22 cellular contexts compared by ENCODE assay signal in the genomic region with DNA sequence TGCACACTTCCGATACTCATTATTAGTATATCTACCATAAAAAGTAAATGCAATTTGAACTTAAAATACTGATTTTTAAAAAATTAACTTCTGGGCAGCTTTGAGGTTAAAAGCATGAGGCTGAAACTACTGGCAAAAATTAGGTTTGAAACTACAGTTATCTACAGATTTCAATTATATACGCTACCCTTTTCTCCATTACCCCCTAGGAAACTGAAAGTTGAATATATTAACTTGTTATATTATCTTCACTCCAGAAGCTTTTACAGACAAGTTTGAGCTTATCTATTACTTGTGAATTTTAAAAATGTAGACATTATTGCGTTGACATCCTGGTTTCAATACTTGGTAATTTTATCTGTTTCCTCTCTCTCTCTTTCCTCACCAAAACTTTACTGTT.
DNase-seq lines count a peak whose midpoint lies in the region; ATAC-seq, FAIRE-seq and TF ChIP-seq lines count a peak whose summit lies in the region.
"Had no signal": no experiment of that assay in that cellular context is flagged by ENCODE, and none has a peak within 500 bp of the region (broad histone marks: within the 10 kb centered on the region; RNA-seq: fewer than 3 reads in every experiment).

No MANE protein-coding gene starts in this region.

- no peak for FAIRE-seq in pancreas (lab: Jason Lieb, UNC)
- FAIRE-seq: GM12892 had no signal

- in situ Hi-C loops in mammary epithelial cell (cut with MboI; ENCODE audit: low sequenced_read_pairs in 2 of 2) = loop anchor here in 1 of 2 donors (10.0 kb wide), 1 partner anchor 205 kb away; no protein-coding TSS in a partner anchor

- H3K9me3 ChIP-seq in mammary epithelial cell (replicated peaks; ENCODE audit: insufficient read depth, low read length) (no peaks in the 10 kb centered on the region), smooth muscle cell (replicated peaks; ENCODE audit: low read depth) (no peaks in the 10 kb centered on the region), pancreas (no peaks in the 10 kb centered on the region)
- H3K9me3 ChIP-seq: BLaER1 treated with 17β-estradiol and CSF1 and Interleukin-3, amounts not matched to agents 10 nM and 100 nM had no signal

- dilution Hi-C loops in mammary epithelial cell (cut with HindIII; ENCODE audit: low sequenced_read_pairs) = no loop called here

- BruUV-seq in MCF 10A (replicated peaks; lab: Mats Ljungman, UMichigan) = no TSS peak
- BruUV-seq in mammary epithelial cell (replicated peaks; lab: Mats Ljungman, UMichigan) = no TSS peak

- CTCF ChIA-PET in MCF 10A (lab: Yijun Ruan, JAX) = interaction anchor here (0.6 to 1.1 kb wide), 3 partner anchors 181 to 429 kb away, joined by 3 to 6 read pairs (median 3); no protein-coding TSS in a partner anchor
- CTCF ChIA-PET in mammary epithelial cell (lab: Charles Lee; ENCODE audit: low non-redundant PET) = no interaction called here

- H3K36me3 ChIP-seq in mammary epithelial cell (ENCODE audit: insufficient read depth, low read length) = no peaks in the 10 kb centered on the region
- no peaks in the 10 kb centered on the region for H3K36me3 ChIP-seq in KMS-11 (ENCODE audit: insufficient read depth)
- no peaks in the 10 kb centered on the region for H3K36me3 ChIP-seq in smooth muscle cell (ENCODE audit: low read depth)
- no peaks in the 10 kb centered on the region for H3K36me3 ChIP-seq in pancreas
- H3K36me3 ChIP-seq: BLaER1 treated with 17β-estradiol and CSF1 and Interleukin-3, amounts not matched to agents 10 nM and 100 nM had no signal

- peak overlapping the region; percentile 57 for H3K27ac Mint-ChIP-seq in MCF 10A (ENCODE audit: low read depth, unreplicated experiment)
- H3K27ac Mint-ChIP-seq: CD8-positive, alpha-beta T cell had no signal

- intact Hi-C loops in MCF 10A (cut with micrococcal nuclease) = no loop called here
- intact Hi-C loops in mammary epithelial cell (cut with micrococcal nuclease) = no loop called here
- intact Hi-C loops in pancreas (cut with DNase I) = no loop called here

- H3K27ac ChIP-seq in mammary epithelial cell (ENCODE audit: insufficient read depth, low read depth, low read length) (no peak overlapping the region), KMS-11 (no peak overlapping the region), smooth muscle cell (ENCODE audit: low read depth) (no peak overlapping the region), pancreas (no peak overlapping the region)
- H3K27ac ChIP-seq: 22Rv1; BLaER1 treated with 17β-estradiol and CSF1 and Interleukin-3, amounts not matched to agents 10 nM and 100 nM had no signal

- DNase-seq in MCF 10A (ENCODE audit: unreplicated experiment) (no peak), mammary epithelial cell (no peak), smooth muscle cell (lab: John Stamatoyannopoulos, UW; ENCODE audit: unreplicated experiment) (no peak), NOMO-1 treated with DMSO at 0.1 percent for 48 hours (lab: John Stamatoyannopoulos, UW; ENCODE audit: unreplicated experiment) (no peak), pancreas (no peak)
- DNase-seq: CD8-positive, alpha-beta T cell; GOT3; HCEC 1CT; NCI-H1092 treated with DMSO at 0.1 percent for 48 hours; NCI-H146; NCI-H2029 treated with DMSO at 0.1 percent for 48 hours; NCI-H226; NCI-H510A treated with DMSO at 0.1 percent for 48 hours; NCI-H748 treated with DMSO at 0.1 percent for 48 hours; OCI-M1; Right ventricle myocardium superior had no signal

- no peaks in the 10 kb centered on the region for H3K9me3 Mint-ChIP-seq in MCF 10A (ENCODE audit: unreplicated experiment)
- H3K9me3 Mint-ChIP-seq: CD8-positive, alpha-beta T cell had no signal

- no peaks in the 10 kb centered on the region for H3F3A ChIP-seq in smooth muscle cell (ENCODE audit: low read depth)

- no peak overlapping the region for H3K4me3 ChIP-seq in mammary epithelial cell (replicated peaks in 1 of 3; ENCODE audit: insufficient read depth in 1 of 3, low read depth in 2 of 3, low read length in 3 of 3)
- no peak overlapping the region for H3K4me3 ChIP-seq in KMS-11 (IDR thresholded peaks at IDR 0.05; ENCODE audit: insufficient read depth, low read depth, low read length)
- no peak overlapping the region for H3K4me3 ChIP-seq in smooth muscle cell
- H3K4me3 ChIP-seq in pancreas = no peak overlapping the region
- H3K4me3 ChIP-seq: BLaER1 treated with 17β-estradiol and CSF1 and Interleukin-3, amounts not matched to agents 10 nM and 100 nM had no signal

- H3K4me1 ChIP-seq in mammary epithelial cell (ENCODE audit: insufficient read depth, low read length) = peaks cover 21% of the 10 kb centered on the region
- H3K4me1 ChIP-seq in KMS-11 (ENCODE audit: low read depth, poor library complexity, severe bottlenecking) = peaks cover 11% of the 10 kb centered on the region
- H3K4me1 ChIP-seq in smooth muscle cell (ENCODE audit: low read depth) = no peaks in the 10 kb centered on the region
- H3K4me1 ChIP-seq in pancreas = no peaks in the 10 kb centered on the region
- H3K4me1 ChIP-seq: BLaER1 treated with 17β-estradiol and CSF1 and Interleukin-3, amounts not matched to agents 10 nM and 100 nM had no signal

- TF ChIP-seq CTCF in MCF 10A (IDR thresholded peaks at IDR 0.05; ENCODE audit: unreplicated experiment) = no peak
- no peak for TF ChIP-seq CTCF in mammary epithelial cell (conservative IDR thresholded peaks at IDR 0.05 in 1 of 2, IDR thresholded peaks at IDR 0.05 in 1 of 2; ENCODE audit: extremely low read depth in 1 of 2, insufficient read depth in 1 of 2, low read depth in 1 of 2, low read length in 2 of 2)
- TF ChIP-seq CTCF in KMS-11 (conservative IDR thresholded peaks at IDR 0.05; ENCODE audit: low read depth, low read length) = no peak
- no peak for TF ChIP-seq CTCF in smooth muscle cell (IDR thresholded peaks at IDR 0.05; ENCODE audit: borderline replicate concordance, insufficient read depth, poor library complexity, severe bottlenecking)
- TF ChIP-seq CTCF in pancreas (IDR thresholded peaks at IDR 0.05) = no peak

- H3K79me2 ChIP-seq in mammary epithelial cell (ENCODE audit: insufficient read depth, low read length) (no peaks in the 10 kb centered on the region), KMS-11 (ENCODE audit: insufficient read depth, low read depth) (no peaks in the 10 kb centered on the region), smooth muscle cell (ENCODE audit: low read depth) (no peaks in the 10 kb centered on the region)

- POLR2A ChIA-PET in MCF 10A (lab: Yijun Ruan, JAX) = interaction anchor here (0.8 to 2.2 kb wide), 18 partner anchors 9 to 1924 kb away, joined by 3 to 12 read pairs (median 4); partner anchors contain the start of gene PDGFD

- H3K4me3 Mint-ChIP-seq in MCF 10A (ENCODE audit: unreplicated experiment) = no peak overlapping the region
- H3K4me3 Mint-ChIP-seq: CD8-positive, alpha-beta T cell had no signal

- WGBS in mammary epithelial cell (ENCODE audit: low coverage, missing lambda C conversion rate) = 98% methylated on average over 3 of the region's 3 CpGs
- WGBS in smooth muscle cell (ENCODE audit: low lambda C conversion rate) = 94% methylated on average over 3 of the region's 3 CpGs
- 91 to 92% methylated on average over 3 of the region's 3 CpGs for WGBS in pancreas, 2 donors

- H3K4me2 ChIP-seq in mammary epithelial cell (ENCODE audit: insufficient read depth, low read depth, low read length) (no peak overlapping the region), KMS-11 (0 out of 2 replicates have a peak overlapping the region, but pooled peaks have one; percentile 13), smooth muscle cell (no peak overlapping the region)
- H3K4me2 ChIP-seq: BLaER1 treated with 17β-estradiol and CSF1 and Interleukin-3, amounts not matched to agents 10 nM and 100 nM had no signal

- H4K20me1 ChIP-seq in mammary epithelial cell (ENCODE audit: insufficient read depth, low read length) = no peaks in the 10 kb centered on the region
- no peaks in the 10 kb centered on the region for H4K20me1 ChIP-seq in KMS-11 (ENCODE audit: insufficient read depth)
- no peaks in the 10 kb centered on the region for H4K20me1 ChIP-seq in smooth muscle cell (ENCODE audit: low read depth)
- H4K20me1 ChIP-seq: BLaER1 treated with 17β-estradiol and CSF1 and Interleukin-3, amounts not matched to agents 10 nM and 100 nM had no signal

- peak; percentile 57 for ATAC-seq in GM21825 (IDR thresholded peaks at IDR 0.05; ENCODE audit: unreplicated experiment)
- ATAC-seq in GM21737 (IDR thresholded peaks at IDR 0.05; ENCODE audit: unreplicated experiment) = no peak
- ATAC-seq in pancreas = no peak
- ATAC-seq: CD8-positive, alpha-beta T cell had no signal

- no peaks in the 10 kb centered on the region for H3K27me3 ChIP-seq in mammary epithelial cell (ENCODE audit: insufficient read depth, low read length)
- H3K27me3 ChIP-seq in KMS-11 (ENCODE audit: insufficient read depth, low read depth) = no peaks in the 10 kb centered on the region
- no peaks in the 10 kb centered on the region for H3K27me3 ChIP-seq in smooth muscle cell (ENCODE audit: low read depth)
- no peaks in the 10 kb centered on the region for H3K27me3 ChIP-seq in pancreas
- H3K27me3 ChIP-seq: BLaER1 treated with 17β-estradiol and CSF1 and Interleukin-3, amounts not matched to agents 10 nM and 100 nM had no signal

- no peaks in the 10 kb centered on the region for H3K36me3 Mint-ChIP-seq in MCF 10A (ENCODE audit: insufficient read depth, unreplicated experiment)
- H3K36me3 Mint-ChIP-seq: CD8-positive, alpha-beta T cell had no signal

- H2AFZ ChIP-seq in mammary epithelial cell (ENCODE audit: low read depth, low read length) = no peak overlapping the region
- no peak overlapping the region for H2AFZ ChIP-seq in KMS-11 (ENCODE audit: low read depth)
- H2AFZ ChIP-seq in smooth muscle cell (ENCODE audit: low read depth) = peak overlapping the region; percentile 18

- H3K4me1 Mint-ChIP-seq in MCF 10A (ENCODE audit: insufficient read depth, unreplicated experiment) = peaks cover 26% of the 10 kb centered on the region

- H3K27me3 Mint-ChIP-seq in MCF 10A (ENCODE audit: insufficient read depth, unreplicated experiment) = no peaks in the 10 kb centered on the region

- H3K9ac ChIP-seq in mammary epithelial cell (ENCODE audit: insufficient read depth, low read length) = no peak overlapping the region
- H3K9ac ChIP-seq in KMS-11 = no peak overlapping the region
- H3K9ac ChIP-seq in smooth muscle cell (ENCODE audit: low read depth) = no peak overlapping the region
- H3K9ac ChIP-seq: BLaER1 treated with 17β-estradiol and CSF1 and Interleukin-3, amounts not matched to agents 10 nM and 100 nM had no signal
